Comparison of ENCODE assay signal across 1 cellular context in the genomic region with DNA sequence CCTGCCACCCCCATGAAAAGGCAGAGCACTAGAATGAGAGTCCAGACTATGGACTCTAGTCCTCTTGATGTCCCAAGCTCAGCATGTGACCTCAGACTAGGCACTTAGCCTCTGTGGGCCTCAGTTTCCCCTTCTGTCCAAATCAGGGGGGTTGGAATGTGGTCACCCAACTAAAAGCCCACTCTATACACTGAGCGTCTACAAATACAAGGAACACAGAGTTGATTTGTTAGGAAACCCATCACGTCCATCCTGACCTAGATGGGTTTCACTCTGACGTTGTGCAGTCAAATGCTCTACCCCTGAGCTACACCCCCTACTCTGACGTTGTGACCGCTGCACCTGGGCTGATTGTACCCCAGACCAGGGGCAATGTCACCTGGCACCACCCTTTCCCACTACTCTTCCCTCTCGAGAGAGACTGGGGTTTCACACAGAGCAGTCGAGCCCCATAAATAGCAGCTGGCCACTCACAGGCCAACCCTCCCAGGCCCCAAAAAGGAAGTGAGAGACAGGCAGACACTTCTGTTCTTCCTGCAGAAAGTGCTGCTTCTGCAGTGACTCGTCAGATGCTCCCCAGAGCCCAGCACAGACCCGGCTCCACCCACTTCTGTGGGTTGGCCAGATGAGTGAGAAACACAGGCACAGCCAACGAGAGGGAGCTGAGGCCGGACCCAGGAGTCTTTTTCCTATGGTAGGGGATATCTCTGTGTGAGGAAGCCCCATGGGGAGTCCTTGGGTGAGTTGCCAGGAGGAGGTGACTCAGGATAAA.
TF ChIP-seq lines count a peak whose summit lies in the region.

No MANE protein-coding gene starts in this region.

TF ChIP-seq in GM23338, 12 proteins besides CTCF, POLR2A, EP300 and RAD21 (continued from another document):
- TF ChIP-seq, protein P1, sequence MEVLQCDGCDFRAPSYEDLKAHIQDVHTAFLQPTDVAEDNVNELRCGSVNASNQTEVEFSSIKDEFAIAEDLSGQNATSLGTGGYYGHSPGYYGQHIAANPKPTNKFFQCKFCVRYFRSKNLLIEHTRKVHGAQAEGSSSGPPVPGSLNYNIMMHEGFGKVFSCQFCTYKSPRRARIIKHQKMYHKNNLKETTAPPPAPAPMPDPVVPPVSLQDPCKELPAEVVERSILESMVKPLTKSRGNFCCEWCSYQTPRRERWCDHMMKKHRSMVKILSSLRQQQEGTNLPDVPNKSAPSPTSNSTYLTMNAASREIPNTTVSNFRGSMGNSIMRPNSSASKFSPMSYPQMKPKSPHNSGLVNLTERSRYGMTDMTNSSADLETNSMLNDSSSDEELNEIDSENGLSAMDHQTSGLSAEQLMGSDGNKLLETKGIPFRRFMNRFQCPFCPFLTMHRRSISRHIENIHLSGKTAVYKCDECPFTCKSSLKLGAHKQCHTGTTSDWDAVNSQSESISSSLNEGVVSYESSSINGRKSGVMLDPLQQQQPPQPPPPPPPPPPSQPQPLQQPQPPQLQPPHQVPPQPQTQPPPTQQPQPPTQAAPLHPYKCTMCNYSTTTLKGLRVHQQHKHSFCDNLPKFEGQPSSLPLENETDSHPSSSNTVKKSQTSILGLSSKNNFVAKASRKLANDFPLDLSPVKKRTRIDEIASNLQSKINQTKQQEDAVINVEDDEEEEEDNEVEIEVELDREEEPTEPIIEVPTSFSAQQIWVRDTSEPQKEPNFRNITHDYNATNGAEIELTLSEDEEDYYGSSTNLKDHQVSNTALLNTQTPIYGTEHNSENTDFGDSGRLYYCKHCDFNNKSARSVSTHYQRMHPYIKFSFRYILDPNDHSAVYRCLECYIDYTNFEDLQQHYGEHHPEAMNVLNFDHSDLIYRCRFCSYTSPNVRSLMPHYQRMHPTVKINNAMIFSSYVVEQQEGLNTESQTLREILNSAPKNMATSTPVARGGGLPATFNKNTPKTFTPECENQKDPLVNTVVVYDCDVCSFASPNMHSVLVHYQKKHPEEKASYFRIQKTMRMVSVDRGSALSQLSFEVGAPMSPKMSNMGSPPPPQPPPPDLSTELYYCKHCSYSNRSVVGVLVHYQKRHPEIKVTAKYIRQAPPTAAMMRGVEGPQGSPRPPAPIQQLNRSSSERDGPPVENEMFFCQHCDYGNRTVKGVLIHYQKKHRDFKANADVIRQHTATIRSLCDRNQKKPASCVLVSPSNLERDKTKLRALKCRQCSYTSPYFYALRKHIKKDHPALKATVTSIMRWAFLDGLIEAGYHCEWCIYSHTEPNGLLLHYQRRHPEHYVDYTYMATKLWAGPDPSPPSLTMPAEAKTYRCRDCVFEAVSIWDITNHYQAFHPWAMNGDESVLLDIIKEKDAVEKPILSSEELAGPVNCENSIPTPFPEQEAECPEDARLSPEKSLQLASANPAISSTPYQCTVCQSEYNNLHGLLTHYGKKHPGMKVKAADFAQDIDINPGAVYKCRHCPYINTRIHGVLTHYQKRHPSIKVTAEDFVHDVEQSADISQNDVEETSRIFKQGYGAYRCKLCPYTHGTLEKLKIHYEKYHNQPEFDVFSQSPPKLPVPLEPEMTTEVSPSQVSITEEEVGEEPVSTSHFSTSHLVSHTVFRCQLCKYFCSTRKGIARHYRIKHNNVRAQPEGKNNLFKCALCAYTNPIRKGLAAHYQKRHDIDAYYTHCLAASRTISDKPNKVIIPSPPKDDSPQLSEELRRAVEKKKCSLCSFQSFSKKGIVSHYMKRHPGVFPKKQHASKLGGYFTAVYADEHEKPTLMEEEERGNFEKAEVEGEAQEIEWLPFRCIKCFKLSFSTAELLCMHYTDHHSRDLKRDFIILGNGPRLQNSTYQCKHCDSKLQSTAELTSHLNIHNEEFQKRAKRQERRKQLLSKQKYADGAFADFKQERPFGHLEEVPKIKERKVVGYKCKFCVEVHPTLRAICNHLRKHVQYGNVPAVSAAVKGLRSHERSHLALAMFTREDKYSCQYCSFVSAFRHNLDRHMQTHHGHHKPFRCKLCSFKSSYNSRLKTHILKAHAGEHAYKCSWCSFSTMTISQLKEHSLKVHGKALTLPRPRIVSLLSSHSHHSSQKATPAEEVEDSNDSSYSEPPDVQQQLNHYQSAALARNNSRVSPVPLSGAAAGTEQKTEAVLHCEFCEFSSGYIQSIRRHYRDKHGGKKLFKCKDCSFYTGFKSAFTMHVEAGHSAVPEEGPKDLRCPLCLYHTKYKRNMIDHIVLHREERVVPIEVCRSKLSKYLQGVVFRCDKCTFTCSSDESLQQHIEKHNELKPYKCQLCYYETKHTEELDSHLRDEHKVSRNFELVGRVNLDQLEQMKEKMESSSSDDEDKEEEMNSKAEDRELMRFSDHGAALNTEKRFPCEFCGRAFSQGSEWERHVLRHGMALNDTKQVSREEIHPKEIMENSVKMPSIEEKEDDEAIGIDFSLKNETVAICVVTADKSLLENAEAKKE (CRISPR knock-in tag; IDR thresholded peaks at IDR 0.05): no peak
- TF ChIP-seq EZH2phosphoT487 (IDR thresholded peaks at IDR 0.05; ENCODE audit: unreplicated experiment) (no peak), POLR2AphosphoS5 (IDR thresholded peaks at IDR 0.05; ENCODE audit: low read depth) (no peak)
